17 cellular contexts compared by ENCODE assay signal in the genomic region with DNA sequence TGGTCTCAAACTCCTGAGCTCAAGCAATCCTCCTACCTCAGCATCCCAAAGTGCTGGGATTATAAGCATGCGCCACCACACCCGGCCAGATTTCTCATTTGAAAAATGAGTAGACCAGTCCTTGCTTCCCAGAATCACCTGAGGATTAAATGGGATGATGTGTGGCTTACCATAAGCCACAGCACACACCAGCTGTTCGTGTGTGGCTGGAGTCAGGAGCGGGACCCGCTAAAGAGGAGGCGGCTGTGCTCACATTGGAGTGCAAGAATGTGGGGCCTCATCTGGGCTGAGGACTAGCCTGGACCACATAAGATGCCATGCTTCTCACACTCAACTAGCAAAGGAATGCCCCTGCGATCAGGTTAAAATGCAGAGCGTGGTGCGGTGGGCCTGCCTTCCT.
"Had no signal": no experiment of that assay in that cellular context is flagged by ENCODE, and none has a peak within 500 bp of the region (broad histone marks: within the 10 kb centered on the region; RNA-seq: fewer than 3 reads in every experiment).

No MANE protein-coding gene starts in this region.

- H3K9ac ChIP-seq: neural progenitor cell had no signal

- H3K4me1 ChIP-seq: uterus had no signal

- FAIRE-seq: astrocyte, bronchial epithelial cell, pancreas had no signal

- H3K27me3 ChIP-seq: gastrocnemius medialis, heart left ventricle, neural progenitor cell, pancreas, thyroid gland, uterus had no signal

- H3K36me3 ChIP-seq: gastrocnemius medialis, neural progenitor cell, pancreas, thyroid gland, uterus had no signal

- H3K9me3 ChIP-seq: gastrocnemius medialis, heart left ventricle, lower lobe of right lung, pancreas, thyroid gland, uterus had no signal

- DNase-seq: activated CD4-positive, CD25-positive, alpha-beta regulatory T cell treated with anti-CD3 and anti-CD28 coated beads, Interleukin-2, amount 50 U/mL, for 72 hours; activated naive CD4-positive, alpha-beta T cell treated with anti-CD3 and anti-CD28 coated beads for 36 hours; activated T-cell treated with anti-CD3 and anti-CD28 coated beads for 4 hours; dermis blood vessel endothelial cell; effector memory CD8-positive, alpha-beta T cell; gastrocnemius medialis; lower lobe of right lung; midbrain; naive B cell; pancreas; stimulated activated CD4-positive, alpha-beta T cell treated with anti-CD3 and anti-CD28 coated beads, Interleukin-2, amount 100 ng/mL, for 48 hours; thyroid gland; uterus had no signal

- H3K4me2 ChIP-seq: neural progenitor cell had no signal

- H3K27ac ChIP-seq: gastrocnemius medialis, heart left ventricle, lower lobe of right lung, pancreas, thyroid gland, uterus had no signal

- H2AFZ ChIP-seq: neural progenitor cell had no signal

- H3K4me3 ChIP-seq: gastrocnemius medialis, heart left ventricle, lower lobe of right lung, neural progenitor cell, pancreas, thyroid gland, uterus had no signal
